Comparison of ENCODE assay signal across 20 cellular contexts in genomic region chr18:36561046-36561445, GRCh38.
"Had no signal": no experiment of that assay in that cellular context is flagged by ENCODE, and none has a peak within 500 bp of the region (broad histone marks: within the 10 kb centered on the region; RNA-seq: fewer than 3 reads in every experiment).

No MANE protein-coding gene starts in this region.

- H3K9me3 Mint-ChIP-seq: immature natural killer cell had no signal

- H3K36me3 Mint-ChIP-seq: activated naive CD4-positive, alpha-beta T cell treated with anti-CD3 and anti-CD28 coated beads, Interleukin-2, amount 50 U/mL, for 72 hours; immature natural killer cell; WTC11 had no signal

- H3K4me1 ChIP-seq: breast epithelium, tibial nerve had no signal

- DNase-seq: activated CD4-positive, alpha-beta T cell treated with anti-CD3 and anti-CD28 coated beads for 1 hour; activated naive CD4-positive, alpha-beta T cell; activated T-cell treated with anti-CD3 and anti-CD28 coated beads for 4 hours; activated T-cell treated with anti-CD3 and anti-CD28 coated beads, Interleukin-2, amount 50 U/mL, for 72 hours; central memory CD4-positive, alpha-beta T cell; head of caudate nucleus; hypothalamus; immature natural killer cell; kidney; left colon; mammary epithelial cell; posterior cingulate gyrus; right cardiac atrium; stimulated activated CD4-positive, alpha-beta T cell treated with anti-CD3 and anti-CD28 coated beads, Interleukin-2, amount 100 ng/mL, for 48 hours; stimulated activated naive CD4-positive, alpha-beta T cell treated with Interleukin-2 at 50 U/mL for 16 hours had no signal

- H3K4me3 Mint-ChIP-seq: activated T-cell treated with anti-CD3 and anti-CD28 coated beads, Interleukin-2, amount 50 U/mL, for 72 hours; immature natural killer cell; nephron; WTC11 had no signal

- H3K4me1 Mint-ChIP-seq: immature natural killer cell had no signal

- H3K27ac Mint-ChIP-seq: activated naive CD4-positive, alpha-beta T cell treated with anti-CD3 and anti-CD28 coated beads, Interleukin-2, amount 50 U/mL, for 72 hours; activated T-cell treated with anti-CD3 and anti-CD28 coated beads, Interleukin-2, amount 50 U/mL, for 72 hours; immature natural killer cell; nephron; WTC11 had no signal

- H3K36me3 ChIP-seq: breast epithelium, tibial nerve had no signal

- H3K27ac ChIP-seq: breast epithelium, tibial nerve had no signal

- H3K4me3 ChIP-seq: breast epithelium, tibial nerve had no signal

- H3K9me3 ChIP-seq: breast epithelium, tibial nerve had no signal
